1 cellular context compared by ENCODE assay signal in genomic region chr15:101115887-101116680, GRCh38.
TF ChIP-seq lines count a peak whose summit lies in the region.

No MANE protein-coding gene starts in this region.

TF ChIP-seq in H1, 55 proteins besides CTCF, POLR2A, EP300 and RAD21 (continued from another document):
- no peak for TF ChIP-seq CHD7 (IDR thresholded peaks at IDR 0.05; ENCODE audit: insufficient replicate concordance, low read length)
- TF ChIP-seq CBX5 (IDR thresholded peaks at IDR 0.05; ENCODE audit: low read depth, low read length): no peak
- no peak for TF ChIP-seq CTBP2 (IDR thresholded peaks at IDR 0.05; ENCODE audit: borderline replicate concordance, insufficient read depth, insufficient read length, low read length)
- TF ChIP-seq GABPA (IDR thresholded peaks at IDR 0.05; ENCODE audit: borderline replicate concordance, insufficient read depth, low read length): no peak
- no peak for TF ChIP-seq ATF2 (IDR thresholded peaks at IDR 0.05; ENCODE audit: low read length)
- TF ChIP-seq GTF2F1 (IDR thresholded peaks at IDR 0.05; ENCODE audit: borderline replicate concordance, low read depth, low read length): no peak
- no peak for TF ChIP-seq RBBP5 (IDR thresholded peaks at IDR 0.05; ENCODE audit: borderline replicate concordance, low read depth, low read length)
- TF ChIP-seq ATF3 (IDR thresholded peaks at IDR 0.05; ENCODE audit: insufficient read depth, low read depth, low read length): no peak
- no peak for TF ChIP-seq ASH2L (IDR thresholded peaks at IDR 0.05; ENCODE audit: low read length)
- no peak for TF ChIP-seq BRCA1 (IDR thresholded peaks at IDR 0.05; ENCODE audit: low read depth, low read length)
- TF ChIP-seq POLR2AphosphoS5 (IDR thresholded peaks at IDR 0.05; ENCODE audit: low read depth, low read length): no peak
- no peak for TF ChIP-seq KDM4A (IDR thresholded peaks at IDR 0.05; ENCODE audit: low read depth, low read length, severe bottlenecking)
- no peak for TF ChIP-seq CHD2 (IDR thresholded peaks at IDR 0.05; ENCODE audit: low read length)
